In genomic region chr7:151632750-151633515, GRCh38 we compare ENCODE assay signal across 8 cellular contexts.
DNase-seq lines count a peak whose midpoint lies in the region; ATAC-seq and TF ChIP-seq lines count a peak whose summit lies in the region.

No MANE protein-coding gene starts in this region.

- H3K27ac Mint-ChIP-seq in CD4-positive, CD25-positive, alpha-beta regulatory T cell: peak overlapping the region; percentile 85 to 99 (median 97)
- peak overlapping the region; percentile 93 for H3K27ac Mint-ChIP-seq in chondrocyte (ENCODE audit: unreplicated experiment)

- no peaks in the 10 kb centered on the region for H3K36me3 ChIP-seq in CD4-positive, CD25-positive, alpha-beta regulatory T cell (ENCODE audit: control insufficient read depth, insufficient read depth, low read length)
- peaks cover 0 to 2% (median 0%) of the 10 kb centered on the region in 4 donors for H3K36me3 ChIP-seq in liver (ENCODE audit: control insufficient read depth in 4 of 4, insufficient read depth in 3 of 4, low read depth in 1 of 4, low read length in 3 of 4)

- H3K27me3 Mint-ChIP-seq in CD4-positive, CD25-positive, alpha-beta regulatory T cell: no peaks in the 10 kb centered on the region
- H3K27me3 Mint-ChIP-seq in chondrocyte (ENCODE audit: low read depth): no peaks in the 10 kb centered on the region

- no peaks in the 10 kb centered on the region for H3K36me3 Mint-ChIP-seq in CD4-positive, CD25-positive, alpha-beta regulatory T cell
- no peaks in the 10 kb centered on the region for H3K36me3 Mint-ChIP-seq in chondrocyte (ENCODE audit: low read depth)

- H3K9ac ChIP-seq in liver (ENCODE audit: low read depth in 1 of 2, low read length in 2 of 2): peak overlapping the region in 1 of 2 donors; percentile 58

- H3K4me1 Mint-ChIP-seq in CD4-positive, CD25-positive, alpha-beta regulatory T cell: peaks cover 17 to 35% (median 24%) of the 10 kb centered on the region in 4 donors
- H3K4me1 Mint-ChIP-seq in chondrocyte (ENCODE audit: low read depth): peaks cover 62% of the 10 kb centered on the region

- peak overlapping the region; percentile 95 to 99 (median 98) for H3K4me3 Mint-ChIP-seq in CD4-positive, CD25-positive, alpha-beta regulatory T cell
- H3K4me3 Mint-ChIP-seq in chondrocyte (ENCODE audit: unreplicated experiment): peak overlapping the region; percentile 85

- DNase-seq in CD4-positive, CD25-positive, alpha-beta regulatory T cell: peak; percentile 38 to 88 (median 68)
- DNase-seq in activated CD4-positive, CD25-positive, alpha-beta regulatory T cell treated with anti-CD3 and anti-CD28 coated beads, Interleukin-2, amount 50 U/mL, for 72 hours: peak; percentile 65
- DNase-seq in chondrocyte (ENCODE audit: low spot score) (no peak), NCI-H1417 treated with DMSO at 0.1 percent for 48 hours (lab: John Stamatoyannopoulos, UW) (no peak)
- peak; percentile 25 to 40 (median 30) for DNase-seq in stimulated activated CD4-positive, alpha-beta T cell treated with anti-CD3 and anti-CD28 coated beads, TNF-alpha, amount 100 ng/mL, for 24 hours (ENCODE audit: low read depth in 3 of 3)

- H3K27me3 ChIP-seq in CD4-positive, CD25-positive, alpha-beta regulatory T cell (ENCODE audit: control insufficient read depth, insufficient read depth, low read length): no peaks in the 10 kb centered on the region
- no peaks in the 10 kb centered on the region for H3K27me3 ChIP-seq in liver (ENCODE audit: control insufficient read depth in 4 of 4, insufficient read depth in 4 of 4, low read length in 3 of 4)

- no peaks in the 10 kb centered on the region for H3K9me3 ChIP-seq in CD4-positive, CD25-positive, alpha-beta regulatory T cell (ENCODE audit: control insufficient read depth in 2 of 2, low read length in 2 of 2)
- H3K9me3 ChIP-seq in liver (ENCODE audit: control insufficient read depth in 4 of 4, low read length in 3 of 4): no peaks in the 10 kb centered on the region

- WGBS in liver: 30% methylated on average over 28 of the region's 28 CpGs

- H3K27ac ChIP-seq in CD4-positive, CD25-positive, alpha-beta regulatory T cell (ENCODE audit: insufficient read depth, low read length, poor library complexity, severe bottlenecking): peak overlapping the region; percentile 85
- H3K27ac ChIP-seq in liver (ENCODE audit: low read depth in 1 of 2, low read length in 2 of 2): peak overlapping the region; percentile 85 to 91

- H3K4me3 ChIP-seq in CD4-positive, CD25-positive, alpha-beta regulatory T cell (ENCODE audit: low read depth, low read length): peak overlapping the region; percentile 86
- peak overlapping the region; percentile 5 to 84 (median 36) for H3K4me3 ChIP-seq in liver (ENCODE audit: low read depth in 1 of 3, low read length in 3 of 3)

- TF ChIP-seq RAD21 in liver (IDR thresholded peaks at IDR 0.05): peak in 1 of 2 donors; percentile 8

- peaks cover 15% of the 10 kb centered on the region for H3K4me1 ChIP-seq in CD4-positive, CD25-positive, alpha-beta regulatory T cell (ENCODE audit: control insufficient read depth, insufficient read depth, low read length, poor library complexity, severe bottlenecking)
- peaks cover 0 to 12% (median 3%) of the 10 kb centered on the region in 4 donors for H3K4me1 ChIP-seq in liver (ENCODE audit: control insufficient read depth in 4 of 4, insufficient read depth in 4 of 4, low read length in 3 of 4)

- TF ChIP-seq CTCF in chondrocyte (IDR thresholded peaks at IDR 0.05) (no peak), liver (IDR thresholded peaks at IDR 0.05; ENCODE audit: low read depth, low read length, missing input control) (no peak)

- ATAC-seq in CD4-positive, CD25-positive, alpha-beta regulatory T cell (ENCODE audit: low read depth in 2 of 2): peak; percentile 45 to 54
- peak; percentile 43 for ATAC-seq in GM19397 (IDR thresholded peaks at IDR 0.05; ENCODE audit: unreplicated experiment)
- ATAC-seq in HG03521 (IDR thresholded peaks at IDR 0.05; ENCODE audit: unreplicated experiment): peak; percentile 37

- H3K9me3 Mint-ChIP-seq in CD4-positive, CD25-positive, alpha-beta regulatory T cell: no peaks in the 10 kb centered on the region
- peaks cover 5% of the 10 kb centered on the region for H3K9me3 Mint-ChIP-seq in chondrocyte (ENCODE audit: low read depth)

TF ChIP-seq in liver, 16 proteins besides CTCF, POLR2A, EP300 and RAD21:
- TF ChIP-seq YY1 (IDR thresholded peaks at IDR 0.05) (peak; percentile 40), RXRA (IDR thresholded peaks at IDR 0.05) (peak in 1 of 2 donors; percentile 11), HNF4G (IDR thresholded peaks at IDR 0.05) (no peak)
TF ChIP-seq in liver: peak in this region for 2.

Comparison
In these comparisons a context has a peak if more than half of its experiments do, and no peak if none do; other contexts are left out.
1. DNase-seq: peak in CD4-positive, CD25-positive, alpha-beta regulatory T cell (3 of 3), activated CD4-positive, CD25-positive, alpha-beta regulatory T cell treated with anti-CD3 and anti-CD28 coated beads, Interleukin-2, amount 50 U/mL, for 72 hours (single experiment) and stimulated activated CD4-positive, alpha-beta T cell treated with anti-CD3 and anti-CD28 coated beads, TNF-alpha, amount 100 ng/mL, for 24 hours (3 of 3); none in chondrocyte (single experiment) and NCI-H1417 treated with DMSO at 0.1 percent for 48 hours (single experiment).
2. Peak in every context shown above with its lines, with median percentiles within 50 percentile points of each other: ATAC-seq.